In genomic region chr6:29011276-29011734, GRCh38 we compare ENCODE assay signal across 7 cellular contexts. TPM values are rescaled to one million over a fixed set of nuclear protein-coding genes. Genes with fewer than 3 reads are reported as not detected.
DNase-seq lines count a peak whose midpoint lies in the region; ATAC-seq and TF ChIP-seq lines count a peak whose summit lies in the region.

No MANE protein-coding gene starts in this region.

- H3K36me3 Mint-ChIP-seq in activated CD8-positive, alpha-beta memory T cell treated with anti-CD3 and anti-CD28 coated beads, Interleukin-2, amount 10 ng/mL, durations not matched to agents 7 days and 5 days, result peaks cover 2% of the 10 kb centered on the region
- H3K36me3 Mint-ChIP-seq in type B pancreatic cell, result no peaks in the 10 kb centered on the region

- peak overlapping the region in 1 of 2 donors; percentile 26 for H3K27ac ChIP-seq in esophagus (ENCODE audit: low read depth in 2 of 2, low read length in 1 of 2)
- no peak overlapping the region for H3K27ac ChIP-seq in muscle layer of duodenum (ENCODE audit: low read length)

- ATAC-seq in activated CD8-positive, alpha-beta memory T cell treated with anti-CD3 and anti-CD28 coated beads, Interleukin-2, amount 10 ng/mL, durations not matched to agents 7 days and 5 days, result peak; percentile 71
- ATAC-seq in GM19023 (IDR thresholded peaks at IDR 0.05; ENCODE audit: unreplicated experiment), result no peak

- TF ChIP-seq CTCF in GM10248 (IDR thresholded peaks at IDR 0.05; ENCODE audit: control extremely low read depth, extremely low read depth, low read depth, missing control alignments) (no peak), type B pancreatic cell (conservative IDR thresholded peaks at IDR 0.05) (no peak)

- H3K27me3 ChIP-seq in esophagus (ENCODE audit: control insufficient read depth in 1 of 2, insufficient read depth in 2 of 2, low read length in 2 of 2) (peaks cover 0 to 2% of the 10 kb centered on the region in 2 donors), muscle layer of duodenum (ENCODE audit: low read depth, low read length) (peaks cover 16% of the 10 kb centered on the region)

- H3K4me1 Mint-ChIP-seq in activated CD8-positive, alpha-beta memory T cell treated with anti-CD3 and anti-CD28 coated beads, Interleukin-2, amount 10 ng/mL, durations not matched to agents 7 days and 5 days, result peaks cover 16% of the 10 kb centered on the region
- H3K4me1 Mint-ChIP-seq in type B pancreatic cell (ENCODE audit: unreplicated experiment), result peaks cover 5% of the 10 kb centered on the region

- H3K9me3 ChIP-seq in esophagus (ENCODE audit: control insufficient read depth in 2 of 2, insufficient read depth in 1 of 2, low read depth in 1 of 2, low read length in 1 of 2) (peaks cover 0 to 4% of the 10 kb centered on the region in 2 donors), muscle layer of duodenum (ENCODE audit: control insufficient read depth in 1 of 2, low read length in 2 of 2) (no peaks in the 10 kb centered on the region)

- peaks cover 40% of the 10 kb centered on the region for H3K27me3 Mint-ChIP-seq in activated CD8-positive, alpha-beta memory T cell treated with anti-CD3 and anti-CD28 coated beads, Interleukin-2, amount 10 ng/mL, durations not matched to agents 7 days and 5 days
- peaks cover 58% of the 10 kb centered on the region for H3K27me3 Mint-ChIP-seq in type B pancreatic cell

- H3K4me3 Mint-ChIP-seq in activated CD8-positive, alpha-beta memory T cell treated with anti-CD3 and anti-CD28 coated beads, Interleukin-2, amount 10 ng/mL, durations not matched to agents 7 days and 5 days, result peak overlapping the region; percentile 84
- peak overlapping the region; percentile 88 for H3K4me3 Mint-ChIP-seq in type B pancreatic cell

- peak overlapping the region; percentile 70 for H3K27ac Mint-ChIP-seq in activated CD8-positive, alpha-beta memory T cell treated with anti-CD3 and anti-CD28 coated beads, Interleukin-2, amount 10 ng/mL, durations not matched to agents 7 days and 5 days
- peak overlapping the region; percentile 18 for H3K27ac Mint-ChIP-seq in type B pancreatic cell

- H3K4me3 ChIP-seq in esophagus (ENCODE audit: low read depth in 1 of 2, low read length in 2 of 2) (peak overlapping the region; percentile 50 to 51), muscle layer of duodenum (ENCODE audit: low read depth in 1 of 2, low read length in 2 of 2) (peak overlapping the region; percentile 62 to 73)

- 1% methylated on average over 29 to 30 of the region's 30 CpGs for whole genome bisulfite sequencing in esophagus, 2 donors

- H3K36me3 ChIP-seq in esophagus (ENCODE audit: control insufficient read depth in 2 of 2, insufficient read depth in 2 of 2, low read length in 1 of 2) (no peaks in the 10 kb centered on the region), muscle layer of duodenum (ENCODE audit: control insufficient read depth in 1 of 2, insufficient read depth in 2 of 2, low read length in 2 of 2) (no peaks in the 10 kb centered on the region)

- POLR2A ChIA-PET in GM10248 (lab: Yijun Ruan, JAX), result no interaction called here

- CTCF ChIA-PET in GM10248 (lab: Yijun Ruan, JAX), result interaction anchor here (1.1 to 3.1 kb wide), 5 partner anchors 9 to 185 kb away, joined by 4 to 14 read pairs (median 4); no protein-coding TSS in a partner anchor
- CTCF ChIA-PET in activated CD8-positive, alpha-beta memory T cell treated with anti-CD3 and anti-CD28 coated beads, Interleukin-2, amount 10 ng/mL, durations not matched to agents 7 days and 5 days (lab: Charles Lee), result interaction anchor here (1.0 to 2.0 kb wide), 5 partner anchors 30 to 283 kb away, joined by 3 to 6 read pairs (median 4); no protein-coding TSS in a partner anchor

- DNase-seq in GM10248 (ENCODE audit: extremely low spot score) (peak; percentile 32), NCI-H2227 treated with DMSO at 0.1 percent for 48 hours (lab: John Stamatoyannopoulos, UW) (peak; percentile 83), type B pancreatic cell (ENCODE audit: extremely low spot score, unreplicated experiment) (no peak)
- DNase-seq in activated CD8-positive, alpha-beta memory T cell treated with anti-CD3 and anti-CD28 coated beads, Interleukin-2, amount 10 ng/mL, durations not matched to agents 7 days and 5 days, result peak; percentile 71

- H3K4me1 ChIP-seq in esophagus (ENCODE audit: control insufficient read depth in 2 of 2, insufficient read depth in 2 of 2, low read length in 1 of 2) (peaks cover 0 to 2% of the 10 kb centered on the region in 2 donors), muscle layer of duodenum (ENCODE audit: control insufficient read depth in 1 of 2, insufficient read depth in 2 of 2, low read length in 2 of 2) (peaks cover 4% of the 10 kb centered on the region in 2 donors)

- H3K9me3 Mint-ChIP-seq in activated CD8-positive, alpha-beta memory T cell treated with anti-CD3 and anti-CD28 coated beads, Interleukin-2, amount 10 ng/mL, durations not matched to agents 7 days and 5 days (ENCODE audit: low read depth), result peaks cover 2% of the 10 kb centered on the region
- H3K9me3 Mint-ChIP-seq in type B pancreatic cell, result no peaks in the 10 kb centered on the region

RNA-seq across cellular contexts. Expression of gene ZNF311, which starts 6.2 kb away (rescaled TPM):
- total RNA-seq in activated CD8-positive, alpha-beta memory T cell treated with anti-CD3 and anti-CD28 coated beads, Interleukin-2, amount 10 ng/mL, durations not matched to agents 7 days and 5 days, result under 1 TPM; 0.26 to 0.40 TPM
- polyA plus RNA-seq in esophagus, result 1 to 10 TPM in 1 of 2 donors, under 1 TPM in 1; 0.46 to 1.2 TPM
- total RNA-seq in type B pancreatic cell (ENCODE audit: low replicate concordance), result 0.68 and 2.2 TPM in 2 replicates

RNA-seq across cellular contexts. Expression of gene OR2W1, which starts 33.7 kb away (rescaled TPM):
- total RNA-seq in activated CD8-positive, alpha-beta memory T cell treated with anti-CD3 and anti-CD28 coated beads, Interleukin-2, amount 10 ng/mL, durations not matched to agents 7 days and 5 days, result not detected
- polyA plus RNA-seq in esophagus, result not detected
- total RNA-seq in type B pancreatic cell (ENCODE audit: low replicate concordance), result not detected in 2 replicates
